8 cellular contexts compared by ENCODE assay signal in the genomic region with DNA sequence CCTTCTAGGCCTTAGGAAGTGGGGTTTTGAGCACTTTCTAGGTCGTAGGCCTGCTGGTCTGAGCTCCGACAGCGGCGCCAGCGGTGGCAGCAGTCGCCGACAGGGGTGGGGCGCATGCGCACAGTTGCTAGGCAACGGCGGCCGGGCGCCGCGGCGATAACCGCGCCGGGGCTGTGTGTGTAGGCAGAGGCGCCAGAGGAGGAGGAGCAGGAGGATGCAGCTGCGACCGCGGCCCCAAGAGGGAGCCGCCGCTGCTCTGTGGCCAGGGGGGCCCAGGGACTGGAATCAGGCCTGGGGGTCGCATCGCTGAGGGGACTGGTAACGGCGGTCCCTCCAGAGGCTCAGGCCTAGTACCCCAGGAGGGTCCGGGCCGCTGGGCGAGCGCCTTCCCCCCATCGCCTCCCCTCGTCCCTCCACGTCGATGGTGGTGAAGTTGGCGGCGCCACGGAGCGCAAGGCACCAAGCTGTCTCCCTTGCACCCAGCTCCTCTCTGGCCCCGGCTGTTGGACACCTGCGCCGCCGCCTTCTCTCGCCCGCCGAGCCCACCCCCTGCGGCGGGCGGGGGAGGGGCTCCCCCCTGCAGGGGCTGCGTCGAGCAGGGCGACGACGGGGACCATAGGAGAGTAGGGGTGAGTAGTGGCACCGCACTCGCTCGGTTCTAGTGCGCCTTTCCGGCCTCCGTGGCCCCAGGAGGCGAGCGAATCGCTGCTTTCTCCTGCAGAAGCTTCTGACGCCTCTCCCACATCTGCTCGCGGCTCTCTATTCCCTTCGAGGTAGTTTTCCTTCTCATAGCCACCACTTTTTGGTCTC. TPM values are rescaled to one million over a fixed set of nuclear protein-coding genes. Genes with fewer than 3 reads are reported as not detected.
DNase-seq lines count a peak whose midpoint lies in the region; ATAC-seq and TF ChIP-seq lines count a peak whose summit lies in the region.

A gene (plus strand): TSS at position 186 of the 810 bp plus-strand sequence.

- peak within 1 kb of the TSS; percentile 87 for H3K27ac Mint-ChIP-seq in activated CD4-positive, alpha-beta memory T cell treated with anti-CD3 and anti-CD28 coated beads, Interleukin-2, amount 10 ng/mL, durations not matched to agents 7 days and 5 days

- no peaks in the 10 kb centered on the region for H3K36me3 Mint-ChIP-seq in activated CD4-positive, alpha-beta memory T cell treated with anti-CD3 and anti-CD28 coated beads, Interleukin-2, amount 10 ng/mL, durations not matched to agents 7 days and 5 days (ENCODE audit: low read depth)

- CTCF ChIA-PET in activated CD4-positive, alpha-beta memory T cell treated with anti-CD3 and anti-CD28 coated beads, Interleukin-2, amount 10 ng/mL, durations not matched to agents 7 days and 5 days (lab: Charles Lee) = interaction anchor here (1.1 to 1.8 kb wide), 3 partner anchors 10 to 417 kb away, joined by 3 to 6 read pairs (median 4); a partner anchor contains a TSS

- no peaks in the 10 kb centered on the region for H3K27me3 Mint-ChIP-seq in activated CD4-positive, alpha-beta memory T cell treated with anti-CD3 and anti-CD28 coated beads, Interleukin-2, amount 10 ng/mL, durations not matched to agents 7 days and 5 days

- POLR2A ChIA-PET in activated CD4-positive, alpha-beta memory T cell treated with anti-CD3 and anti-CD28 coated beads, Interleukin-2, amount 10 ng/mL, durations not matched to agents 7 days and 5 days (lab: Charles Lee) = interaction anchor here (0.8 to 1.6 kb wide), 4 partner anchors 10 to 1280 kb away, joined by 4 to 7 read pairs (median 4); a partner anchor contains a TSS

- H3K4me1 Mint-ChIP-seq in activated CD4-positive, alpha-beta memory T cell treated with anti-CD3 and anti-CD28 coated beads, Interleukin-2, amount 10 ng/mL, durations not matched to agents 7 days and 5 days = peaks cover 10% of the 10 kb centered on the region

- TF ChIP-seq CTCF in GM12872 (IDR thresholded peaks at IDR 0.05; ENCODE audit: insufficient read depth, low read depth, low read length) = peak; percentile 42

- H3K4me3 Mint-ChIP-seq in activated CD4-positive, alpha-beta memory T cell treated with anti-CD3 and anti-CD28 coated beads, Interleukin-2, amount 10 ng/mL, durations not matched to agents 7 days and 5 days = peak within 1 kb of the TSS; percentile 87

- DNase-seq in NCI-H2171 (lab: John Stamatoyannopoulos, UW) = peak; percentile 0
- DNase-seq in activated CD4-positive, alpha-beta memory T cell treated with anti-CD3 and anti-CD28 coated beads, Interleukin-2, amount 10 ng/mL, durations not matched to agents 7 days and 5 days = peak; percentile 87
- DNase-seq in effector CD4-positive, alpha-beta T cell = peak; percentile 56
- DNase-seq in lung microvascular endothelial cell (ENCODE audit: low read depth in 2 of 2) = peak; percentile 67 to 70
- DNase-seq in stimulated activated CD4-positive, alpha-beta T cell treated with anti-CD3 and anti-CD28 coated beads, TNF-alpha, amount 100 ng/mL, for 48 hours (ENCODE audit: low read depth in 3 of 3) = peak; percentile 54 to 75 (median 70)
- DNase-seq in NCI-H69 (lab: John Stamatoyannopoulos, UW) = no peak

- H3K9me3 Mint-ChIP-seq in activated CD4-positive, alpha-beta memory T cell treated with anti-CD3 and anti-CD28 coated beads, Interleukin-2, amount 10 ng/mL, durations not matched to agents 7 days and 5 days = no peaks in the 10 kb centered on the region

- peak; percentile 98 for ATAC-seq in HG02588 (IDR thresholded peaks at IDR 0.05; ENCODE audit: unreplicated experiment)

RNA-seq across cellular contexts. Expression of the gene that starts here (rescaled TPM):
- 1 to 10 TPM; 1.3 TPM for total RNA-seq in activated CD4-positive, alpha-beta memory T cell treated with anti-CD3 and anti-CD28 coated beads, Interleukin-2, amount 10 ng/mL, durations not matched to agents 7 days and 5 days
- total RNA-seq in lung microvascular endothelial cell = not detected in 2 replicates

Comparison
In these comparisons a context has a peak if more than half of its experiments do, and no peak if none do; other contexts are left out.
1. Peak in DNase-seq in lung microvascular endothelial cell; RNA of the gene not detected or under 1 TPM.